ENCODE assay signal across 28 cellular contexts in the genomic region with DNA sequence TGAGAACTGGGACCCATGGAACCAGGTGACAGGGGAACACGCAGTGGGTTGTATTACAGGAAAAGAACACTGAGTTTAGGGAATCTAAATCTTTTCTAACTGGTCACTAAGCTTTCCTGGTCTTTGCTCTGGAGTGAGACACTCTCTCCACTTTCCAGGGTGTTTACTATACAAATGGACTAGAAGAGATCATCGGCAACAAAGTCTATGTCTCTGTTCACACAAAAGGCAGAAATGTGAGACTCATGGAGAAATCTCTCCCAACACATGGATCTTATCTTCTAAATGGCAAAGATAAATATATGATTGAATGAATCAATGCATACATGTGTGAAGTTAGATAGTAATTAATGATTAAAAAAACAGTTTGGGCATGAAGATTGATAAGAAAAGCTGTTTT.
DNase-seq lines count a peak whose midpoint lies in the region; FAIRE-seq and TF ChIP-seq lines count a peak whose summit lies in the region.
"Had no signal": no experiment of that assay in that cellular context is flagged by ENCODE, and none has a peak within 500 bp of the region (broad histone marks: within the 10 kb centered on the region; RNA-seq: fewer than 3 reads in every experiment).

No MANE protein-coding gene starts in this region.

- H3K9me3 Mint-ChIP-seq in Caco-2 (ENCODE audit: unreplicated experiment), result peaks cover 4% of the 10 kb centered on the region
- H3K9me3 Mint-ChIP-seq: CD8-positive, alpha-beta memory T cell had no signal

- POLR2A ChIA-PET in Caco-2 (lab: Charles Lee), result no interaction called here

- no peak overlapping the region for H3K9ac ChIP-seq in smooth muscle cell (ENCODE audit: low read depth)
- H3K9ac ChIP-seq: BLaER1 had no signal

- H3K4me2 ChIP-seq in smooth muscle cell, result peak overlapping the region; percentile 50
- H3K4me2 ChIP-seq: A549, BLaER1 had no signal

- H3K9me3 ChIP-seq in Caco-2 (no peaks in the 10 kb centered on the region), smooth muscle cell (replicated peaks; ENCODE audit: low read depth) (no peaks in the 10 kb centered on the region)
- H3K9me3 ChIP-seq: A549, BLaER1 had no signal

- peak overlapping the region; percentile 17 for H3K27ac Mint-ChIP-seq in Caco-2 (ENCODE audit: unreplicated experiment)
- H3K27ac Mint-ChIP-seq: B cell; CD14-positive monocyte; CD4-positive, alpha-beta memory T cell; CD4-positive, CD25-positive, alpha-beta regulatory T cell; CD8-positive, alpha-beta memory T cell had no signal

- H3K27me3 ChIP-seq in Caco-2 (replicated peaks; ENCODE audit: control insufficient read depth, insufficient read depth, low read length) (no peaks in the 10 kb centered on the region), smooth muscle cell (ENCODE audit: low read depth) (no peaks in the 10 kb centered on the region)
- H3K27me3 ChIP-seq: BLaER1 had no signal

- H4K20me1 ChIP-seq in smooth muscle cell (ENCODE audit: low read depth), result no peaks in the 10 kb centered on the region
- H4K20me1 ChIP-seq: BLaER1 had no signal

- no peaks in the 10 kb centered on the region for H3K79me2 ChIP-seq in smooth muscle cell (ENCODE audit: low read depth)

- H3K27me3 Mint-ChIP-seq in Caco-2 (ENCODE audit: insufficient read depth, unreplicated experiment), result no peaks in the 10 kb centered on the region
- H3K27me3 Mint-ChIP-seq: CD8-positive, alpha-beta memory T cell had no signal

- DNase-seq in NCI-H146 (lab: John Stamatoyannopoulos, UW) (peak; percentile 8), NCI-H146 treated with DMSO at 0.1 percent for 48 hours (lab: John Stamatoyannopoulos, UW; ENCODE audit: unreplicated experiment) (no peak), Caco-2 (no peak), GM18507 (ENCODE audit: extremely low spot score, insufficient read length, low read depth) (no peak), smooth muscle cell (lab: John Stamatoyannopoulos, UW; ENCODE audit: unreplicated experiment) (no peak), putamen (ENCODE audit: low spot score) (no peak), erythroblast (lab: John Stamatoyannopoulos, UW) (no peak)
- DNase-seq: AML-193; C1 segment of cervical spinal cord; Calu3; CD4-positive, alpha-beta memory T cell; CD4-positive, CD25-positive, alpha-beta regulatory T cell; CD8-positive, alpha-beta memory T cell; COR-L47; DMS 273 treated with DMSO at 0.1 percent for 48 hours; DMS153; DMS53; DMS79; DND-41; EL; GDM1 had no signal

- TF ChIP-seq POLR2A in erythroblast (IDR thresholded peaks at IDR 0.05; ENCODE audit: low read length), result no peak

- H3K36me3 ChIP-seq in Caco-2 (ENCODE audit: control insufficient read depth, insufficient read depth, low read length) (no peaks in the 10 kb centered on the region), smooth muscle cell (ENCODE audit: low read depth) (no peaks in the 10 kb centered on the region)
- H3K36me3 ChIP-seq: BLaER1 had no signal

- BruUV-seq in Caco-2 (replicated peaks; lab: Mats Ljungman, UMichigan), result no TSS peak

- TF ChIP-seq CTCF in Caco-2 (IDR thresholded peaks at IDR 0.05; ENCODE audit: insufficient read depth in 1 of 2, low read depth in 1 of 2, low read length in 1 of 2, severe bottlenecking in 1 of 2, unreplicated experiment in 1 of 2) (no peak), smooth muscle cell (IDR thresholded peaks at IDR 0.05; ENCODE audit: borderline replicate concordance, insufficient read depth, poor library complexity, severe bottlenecking) (no peak)

- no peak overlapping the region for H3K4me3 Mint-ChIP-seq in Caco-2 (ENCODE audit: unreplicated experiment)
- H3K4me3 Mint-ChIP-seq: B cell; CD14-positive monocyte; CD4-positive, alpha-beta memory T cell; CD4-positive, CD25-positive, alpha-beta regulatory T cell; CD8-positive, alpha-beta memory T cell had no signal

- H3K4me1 Mint-ChIP-seq in Caco-2 (ENCODE audit: low read depth, unreplicated experiment), result peaks cover 45% of the 10 kb centered on the region
- H3K4me1 Mint-ChIP-seq: B cell, CD14-positive monocyte had no signal

- intact Hi-C loops in Caco-2 (cut with micrococcal nuclease; ENCODE audit: unreplicated experiment), result loop anchor here (2.0 to 5.0 kb wide), 2 partner anchors 18 to 47 kb away; no protein-coding TSS in a partner anchor

- H3K27ac ChIP-seq in smooth muscle cell (ENCODE audit: low read depth), result no peak overlapping the region
- H3K27ac ChIP-seq: 22Rv1, A549, BLaER1 had no signal

- no peak overlapping the region for H2AFZ ChIP-seq in smooth muscle cell (ENCODE audit: low read depth)

- CTCF ChIA-PET in Caco-2 (lab: Charles Lee), result no interaction called here

- peaks cover 4% of the 10 kb centered on the region for H3F3A ChIP-seq in smooth muscle cell (ENCODE audit: low read depth)

- peak; percentile 24 for FAIRE-seq in GM18507 (lab: Jason Lieb, UNC)
- FAIRE-seq: A549, GM12878, GM12892 had no signal

- H3K4me3 ChIP-seq in Caco-2 (ENCODE audit: low read depth, low read length), result no peak overlapping the region
- H3K4me3 ChIP-seq in smooth muscle cell, result no peak overlapping the region
- H3K4me3 ChIP-seq: A549, BLaER1, GM12878 had no signal

- 72% methylated on average over 2 of the region's 2 CpGs for WGBS in smooth muscle cell (ENCODE audit: low lambda C conversion rate)

- H3K4me1 ChIP-seq in Caco-2 (peaks cover 46% of the 10 kb centered on the region), smooth muscle cell (ENCODE audit: low read depth) (peaks cover 7% of the 10 kb centered on the region)

- H3K36me3 Mint-ChIP-seq in Caco-2 (ENCODE audit: insufficient read depth, unreplicated experiment), result no peaks in the 10 kb centered on the region
- H3K36me3 Mint-ChIP-seq: CD14-positive monocyte; CD4-positive, alpha-beta memory T cell; CD4-positive, CD25-positive, alpha-beta regulatory T cell; CD8-positive, alpha-beta memory T cell had no signal
